ENCODE assay signal across 9 cellular contexts in the genomic region with DNA sequence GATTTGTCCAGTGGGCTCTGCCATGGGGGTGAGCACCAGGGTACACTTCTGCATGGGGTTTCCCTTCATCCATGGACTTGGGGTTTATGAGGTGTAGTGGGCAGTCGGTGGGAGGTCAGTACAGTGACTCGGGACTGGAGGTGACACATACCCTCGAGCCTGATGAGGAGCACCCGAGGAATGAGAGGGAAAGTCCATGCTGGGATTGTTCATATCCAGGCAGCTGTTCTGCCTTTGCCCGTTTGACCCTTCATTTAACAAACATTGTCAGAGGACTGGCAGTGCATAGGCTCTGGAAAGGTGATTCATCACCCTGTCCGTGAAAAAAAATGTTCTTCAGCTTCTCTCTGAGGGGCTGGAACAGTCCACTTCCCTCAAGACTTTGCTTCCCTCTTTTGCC.
A peak's percentile ranks its signal among the peaks of the same experiment; 100 is the strongest.
DNase-seq lines count a peak whose midpoint lies in the region; ATAC-seq and TF ChIP-seq lines count a peak whose summit lies in the region.
"Had no signal": no experiment of that assay in that cellular context is flagged by ENCODE, and none has a peak within 500 bp of the region (broad histone marks: within the 10 kb centered on the region; RNA-seq: fewer than 3 reads in every experiment).

No MANE protein-coding gene starts in this region.

- peak overlapping the region; percentile 37 to 46 for H3K4me3 Mint-ChIP-seq in effector memory CD8-positive, alpha-beta T cell
- H3K4me3 Mint-ChIP-seq in nephron progenitor cell: peak overlapping the region; percentile 95

- TF ChIP-seq CTCF in nephron progenitor cell (IDR thresholded peaks at IDR 0.05): no peak

- no peak overlapping the region for H3K27ac Mint-ChIP-seq in effector memory CD8-positive, alpha-beta T cell
- H3K27ac Mint-ChIP-seq in nephron progenitor cell: no peak overlapping the region

- H3K9me3 Mint-ChIP-seq in effector memory CD8-positive, alpha-beta T cell: no peaks in the 10 kb centered on the region
- H3K9me3 Mint-ChIP-seq in nephron progenitor cell: no peaks in the 10 kb centered on the region

- ATAC-seq in effector memory CD8-positive, alpha-beta T cell (replicated peaks): no peak
- ATAC-seq in GM21717 (IDR thresholded peaks at IDR 0.05; ENCODE audit: unreplicated experiment): no peak
- no peak for ATAC-seq in HG02759 (IDR thresholded peaks at IDR 0.05; ENCODE audit: unreplicated experiment)

- H3K4me1 Mint-ChIP-seq in effector memory CD8-positive, alpha-beta T cell (ENCODE audit: low read depth in 2 of 2): peaks cover 23 to 26% of the 10 kb centered on the region in 2 donors
- H3K4me1 Mint-ChIP-seq in nephron progenitor cell: peaks cover 64% of the 10 kb centered on the region

- H3K36me3 Mint-ChIP-seq in effector memory CD8-positive, alpha-beta T cell (ENCODE audit: insufficient read depth): peaks cover 8% of the 10 kb centered on the region
- no peaks in the 10 kb centered on the region for H3K36me3 Mint-ChIP-seq in nephron progenitor cell (ENCODE audit: low read depth)

- peaks cover 24 to 29% of the 10 kb centered on the region in 2 donors for H3K27me3 Mint-ChIP-seq in effector memory CD8-positive, alpha-beta T cell
- H3K27me3 Mint-ChIP-seq in nephron progenitor cell (ENCODE audit: low read depth, poor library complexity): peaks cover 31% of the 10 kb centered on the region

- DNase-seq in AG08396 (ENCODE audit: low spot score) (peak; percentile 73), NCI-H226 (peak; percentile 97), nephron progenitor cell (no peak), D341Med (ENCODE audit: low spot score) (no peak), DMS114 treated with DMSO at 0.1 percent for 48 hours (lab: John Stamatoyannopoulos, UW; ENCODE audit: unreplicated experiment) (no peak)
- no peak for DNase-seq in effector memory CD8-positive, alpha-beta T cell
- DNase-seq: DND-41 had no signal

Comparison
In these comparisons a context has a peak if more than half of its experiments do, and no peak if none do; other contexts are left out.
1. DNase-seq: peak in AG08396 (single experiment) and NCI-H226 (single experiment); none in effector memory CD8-positive, alpha-beta T cell (0 of 3), nephron progenitor cell (single experiment), D341Med (single experiment) and DMS114 treated with DMSO at 0.1 percent for 48 hours (single experiment).